12 cellular contexts compared by ENCODE assay signal in genomic region chr19:45115809-45116615, GRCh38. TPM values are rescaled to one million over a fixed set of nuclear protein-coding genes. Genes with fewer than 3 reads are reported as not detected.
DNase-seq lines count a peak whose midpoint lies in the region; ATAC-seq, FAIRE-seq and TF ChIP-seq lines count a peak whose summit lies in the region.
"Had no signal": no experiment of that assay in that cellular context is flagged by ENCODE, and none has a peak within 500 bp of the region (broad histone marks: within the 10 kb centered on the region; RNA-seq: fewer than 3 reads in every experiment).

No MANE protein-coding gene starts in this region.

- no peak for TF ChIP-seq CTCF in cardiac muscle cell (IDR thresholded peaks at IDR 0.05; ENCODE audit: low read depth, low read length)
- no peak for TF ChIP-seq CTCF in heart right ventricle (IDR thresholded peaks at IDR 0.05)
- no peak for TF ChIP-seq CTCF in GM12878 (IDR thresholded peaks at IDR 0.05 in 2 of 3, conservative IDR thresholded peaks at IDR 0.05 in 1 of 3; ENCODE audit: control insufficient read depth in 2 of 3, extremely low read depth in 1 of 3, insufficient read depth in 1 of 3, low read depth in 3 of 3, low read length in 3 of 3)
- no peak for TF ChIP-seq CTCF in GM13977 (IDR thresholded peaks at IDR 0.05; ENCODE audit: extremely low read depth, insufficient read depth, missing control alignments)

- no peak for DNase-seq in cardiac muscle cell (ENCODE audit: low read depth in 1 of 2, low spot score in 1 of 2)
- no peak for DNase-seq in heart right ventricle
- DNase-seq in NCI-H2196 (lab: John Stamatoyannopoulos, UW; ENCODE audit: unreplicated experiment) = peak; percentile 81
- DNase-seq in GM12878 (ENCODE audit: low read depth, low spot score) = no peak
- DNase-seq in H4 (ENCODE audit: low spot score) = no peak
- DNase-seq in natural killer cell treated with Interleukin-12 subunit alpha and Interleukin-12 subunit beta and Interleukin-15 and Interleukin-18, amount 100 ng/mL, for 72 hours (ENCODE audit: low spot score) = no peak
- DNase-seq in GM13977 (ENCODE audit: low spot score) = no peak
- DNase-seq: activated CD8-positive, alpha-beta memory T cell treated with anti-CD3 and anti-CD28 coated beads, Interleukin-2, amount 50 U/mL, for 4 hours; NCI-H748 treated with DMSO at 0.1 percent for 48 hours had no signal

- H3K79me2 ChIP-seq in GM12878 (ENCODE audit: control insufficient read depth, insufficient read depth, low read length) = peaks cover 67% of the 10 kb centered on the region

- ATAC-seq in heart right ventricle (no peak), GM12878 (no peak), HG02642 (IDR thresholded peaks at IDR 0.05; ENCODE audit: poor library complexity, unreplicated experiment) (no peak)
- ATAC-seq in natural killer cell treated with Interleukin-12 subunit alpha and Interleukin-12 subunit beta and Interleukin-15 and Interleukin-18, amount 100 ng/mL, for 72 hours = no peak
- ATAC-seq: sciatic nerve had no signal

- H3K4me1 Mint-ChIP-seq in natural killer cell treated with Interleukin-12 subunit alpha and Interleukin-12 subunit beta and Interleukin-15 and Interleukin-18, amount 100 ng/mL, for 72 hours (ENCODE audit: low read depth in 2 of 2) = peaks cover 27 to 31% of the 10 kb centered on the region in 2 donors

- H2AFZ ChIP-seq in GM12878 (ENCODE audit: control insufficient read depth, low read depth, low read length) = no peak overlapping the region

- H3K27me3 ChIP-seq in cardiac muscle cell (no peaks in the 10 kb centered on the region), heart right ventricle (no peaks in the 10 kb centered on the region), GM12878 (replicated peaks in 1 of 2; ENCODE audit: control insufficient read depth in 2 of 2, insufficient read depth in 2 of 2, low read length in 1 of 2) (no peaks in the 10 kb centered on the region)

- SMC1A ChIA-PET in GM12878 (lab: Charles Lee; ENCODE audit: uncharacterized antibody, unreplicated experiment) = interaction anchor here (1.2 kb wide), 1 partner anchor 10 kb away, joined by 3 read pairs; no protein-coding TSS in a partner anchor

- H3K27ac ChIP-seq in cardiac muscle cell = peak overlapping the region; percentile 10
- no peak overlapping the region for H3K27ac ChIP-seq in heart right ventricle
- peak overlapping the region; percentile 31; the same call in 1 of the 2 replicates for H3K27ac ChIP-seq in GM12878 (ENCODE audit: control insufficient read depth, insufficient read depth)

- peak overlapping the region in 1 of 2 donors; percentile 53 for H3K27ac Mint-ChIP-seq in natural killer cell treated with Interleukin-12 subunit alpha and Interleukin-12 subunit beta and Interleukin-15 and Interleukin-18, amount 100 ng/mL, for 72 hours

- H3K4me3 ChIP-seq in cardiac muscle cell (no peak overlapping the region), heart right ventricle (no peak overlapping the region), GM12878 (no peak overlapping the region)

- no peak for TF ChIP-seq EP300 in GM12878 (IDR thresholded peaks at IDR 0.05; ENCODE audit: borderline replicate concordance in 1 of 2, control insufficient read depth in 1 of 2, low read depth in 2 of 2, low read length in 2 of 2)

- no peak for FAIRE-seq in GM12878 (lab: Jason Lieb, UNC)

- TF ChIP-seq RAD21 in GM12878 (IDR thresholded peaks at IDR 0.05; ENCODE audit: insufficient read depth, low read depth, low read length) = no peak

- H3K9me3 ChIP-seq in cardiac muscle cell (ENCODE audit: low read depth) (no peaks in the 10 kb centered on the region), heart right ventricle (no peaks in the 10 kb centered on the region), GM12878 (replicated peaks; ENCODE audit: control insufficient read depth, insufficient read depth, low read length) (no peaks in the 10 kb centered on the region)

- no peaks in the 10 kb centered on the region for H3K36me3 ChIP-seq in cardiac muscle cell
- peaks cover 0 to 3% (median 0%) of the 10 kb centered on the region in 9 donors for H3K36me3 ChIP-seq in heart right ventricle
- H3K36me3 ChIP-seq in GM12878 (ENCODE audit: control insufficient read depth in 2 of 2, insufficient read depth in 2 of 2, low read length in 1 of 2) = peaks cover 0 to 3% of the 10 kb centered on the region in 2 experiments; a peak in 2 of 4 replicates

- H3K4me1 ChIP-seq in cardiac muscle cell (ENCODE audit: low read depth) = peaks cover 9% of the 10 kb centered on the region
- H3K4me1 ChIP-seq in heart right ventricle = peaks cover 0 to 39% (median 15%) of the 10 kb centered on the region in 9 donors
- peaks cover 73% of the 10 kb centered on the region for H3K4me1 ChIP-seq in GM12878 (ENCODE audit: control insufficient read depth, insufficient read depth, low read length)

- intact Hi-C loops in heart right ventricle (cut with DNase I) = no loop called here
- intact Hi-C loops in GM12878 (cut with micrococcal nuclease; ENCODE audit: unreplicated experiment) = no loop called here

- TF ChIP-seq POLR2A in GM12878 (IDR thresholded peaks at IDR 0.05; ENCODE audit: low read depth, low read length) = no peak

- no TSS peak for BruUV-seq in GM12878 (replicated peaks; lab: Mats Ljungman, UMichigan)

- in situ Hi-C loops in GM12878 (cut with MboI) = no loop called here
- in situ Hi-C loops in GM13977 (cut with MboI; ENCODE audit: low pct_unique_long_range_greater_than_20kb, low sequenced_read_pairs, unreplicated experiment) = no loop called here

- CTCF ChIA-PET in GM12878 (lab: Yijun Ruan, JAX) = interaction anchor here (0.6 to 3.2 kb wide), 4 partner anchors 9 to 99 kb away, joined by 3 to 13 read pairs (median 4); partner anchors contain the start of gene PPP1R37

- peaks cover 3% of the 10 kb centered on the region; the same call in 1 of the 2 replicates for H4K20me1 ChIP-seq in GM12878 (ENCODE audit: control insufficient read depth, insufficient read depth)

- H3K9me3 Mint-ChIP-seq in natural killer cell treated with Interleukin-12 subunit alpha and Interleukin-12 subunit beta and Interleukin-15 and Interleukin-18, amount 100 ng/mL, for 72 hours = no peaks in the 10 kb centered on the region
- H3K9me3 Mint-ChIP-seq: brain had no signal

- peak overlapping the region; percentile 52 for H3K4me2 ChIP-seq in GM12878 (ENCODE audit: control insufficient read depth, insufficient read depth)

- RAD21 ChIA-PET in GM12878 (lab: Charles Lee; ENCODE audit: unreplicated experiment) = interaction anchor here (1.0 kb wide), 1 partner anchor 21 kb away, joined by 5 read pairs; no protein-coding TSS in a partner anchor

- POLR2A ChIA-PET in GM12878 (lab: Charles Lee) = interaction anchor here (1.7 kb wide), 1 partner anchor 23 kb away, joined by 5 read pairs; the partner anchor contains the start of gene PPP1R37

- H3K9ac ChIP-seq in GM12878 (ENCODE audit: control insufficient read depth, insufficient read depth, low read length) = no peak overlapping the region

- H3K36me3 Mint-ChIP-seq in natural killer cell treated with Interleukin-12 subunit alpha and Interleukin-12 subunit beta and Interleukin-15 and Interleukin-18, amount 100 ng/mL, for 72 hours = no peaks in the 10 kb centered on the region
- H3K36me3 Mint-ChIP-seq: brain had no signal

- no peak overlapping the region for H3K4me3 Mint-ChIP-seq in natural killer cell treated with Interleukin-12 subunit alpha and Interleukin-12 subunit beta and Interleukin-15 and Interleukin-18, amount 100 ng/mL, for 72 hours
- H3K4me3 Mint-ChIP-seq: brain had no signal

- no peaks in the 10 kb centered on the region for H3K27me3 Mint-ChIP-seq in natural killer cell treated with Interleukin-12 subunit alpha and Interleukin-12 subunit beta and Interleukin-15 and Interleukin-18, amount 100 ng/mL, for 72 hours
- H3K27me3 Mint-ChIP-seq: brain had no signal

- WGBS in heart right ventricle, 2 donors = 92 to 94% methylated on average over 21 of the region's 21 CpGs
- WGBS in GM12878 (ENCODE audit: insufficient coverage, insufficient replicate concordance, low lambda C conversion rate, missing lambda C conversion rate) = 84% methylated on average over 21 of the region's 21 CpGs

RNA-seq across cellular contexts. Expression of gene PPP1R37, which starts 23.0 kb away (rescaled TPM):
- total RNA-seq in cardiac muscle cell (51.8 and 64.9 TPM in 2 replicates), heart right ventricle (10 to 100 TPM; 12.5 to 19.2 (median 15.8) TPM), GM12878 (2014; rRNA removed) (18.3 and 21.3 TPM in 2 replicates), GM12878 (2014; rRNA removed; fragmentation: Illumina TruSeq; extraction: Trizol) (4.0 and 5.1 TPM in 2 replicates), GM12878 (2021) (15.8 and 20.9 TPM in 2 replicates)
- polyA plus RNA-seq in cardiac muscle cell (11.8 and 12.4 TPM in 2 replicates), heart right ventricle (10 to 100 TPM; 20.9 to 38.3 TPM), GM12878 (2011; rRNA removed) (5.5 and 9.5 TPM in 2 replicates), GM12878 (2014; fragmentation: Illumina TruSeq; extraction: Trizol) (0.63 and 1.9 TPM in 2 replicates), GM12878 (2014; fragmentation: Nextera tagmentation; extraction: Ambion mirVana) (under 1 TPM in 1 of 2 experiments, not detected in 1; 0.09 TPM), GM12878 (2014; rRNA removed) (17.5 and 20.7 TPM in 2 replicates), GM12878 (2016; fragmentation: Nextera tagmentation; extraction: Ambion mirVana) (1 to 10 TPM; 2.2 to 4.1 TPM)
- total RNA-seq in GM12878 (2013; cell fraction: nucleolus; rRNA removed) = 40.0 and 40.4 TPM in 2 replicates
- 2.2 TPM for polyA plus RNA-seq in GM12878 (2011; ENCODE audit: low read depth)
- polyA plus RNA-seq in GM12878 (2011; cell fraction: cytosol; rRNA removed) = 10.6 and 16.8 TPM in 2 replicates
- 80.7 and 84.7 TPM in 2 replicates for polyA plus RNA-seq in GM12878 (2011; cell fraction: nucleus; rRNA removed)
- polyA plus RNA-seq in GM12878 (2012) = 9.0 and 17.0 TPM in 2 replicates
- 5.9 and 11.1 TPM in 2 replicates for polyA minus RNA-seq in GM12878 (2011; rRNA and poly(A)+ RNA removed)
- 4.5 and 8.8 TPM in 2 replicates for polyA minus RNA-seq in GM12878 (2011; cell fraction: cytosol; rRNA and poly(A)+ RNA removed)
- 12.8 and 20.3 TPM in 2 replicates for polyA minus RNA-seq in GM12878 (2011; cell fraction: nucleus; rRNA and poly(A)+ RNA removed)
- total RNA-seq in H4 (2014; rRNA removed; shearing (Covaris generic)) = 8.0 and 13.2 TPM in 2 replicates
- 10 to 100 TPM; 18.1 to 36.3 TPM for total RNA-seq in natural killer cell treated with Interleukin-12 subunit alpha and Interleukin-12 subunit beta and Interleukin-15 and Interleukin-18, amount 100 ng/mL, for 72 hours

RNA-seq across cellular contexts. Expression of gene GEMIN7, which starts 37.0 kb away (rescaled TPM):
- total RNA-seq in cardiac muscle cell (30.3 and 64.2 TPM in 2 replicates), heart right ventricle (10 to 100 TPM; 10.7 to 23.5 (median 13.0) TPM), GM12878 (2014; rRNA removed) (36.9 and 44.8 TPM in 2 replicates), GM12878 (2014; rRNA removed; fragmentation: Illumina TruSeq; extraction: Trizol) (25.2 and 26.5 TPM in 2 replicates), GM12878 (2021) (42.4 and 45.0 TPM in 2 replicates)
- polyA plus RNA-seq in cardiac muscle cell (77.9 and 81.3 TPM in 2 replicates), heart right ventricle (10 to 100 TPM; 25.9 to 38.2 TPM), GM12878 (2011; rRNA removed) (27.5 and 43.3 TPM in 2 replicates), GM12878 (2014; fragmentation: Illumina TruSeq; extraction: Trizol) (11.7 and 21.1 TPM in 2 replicates), GM12878 (2014; fragmentation: Nextera tagmentation; extraction: Ambion mirVana) (10 to 100 TPM; 51.6 to 55.3 TPM), GM12878 (2014; rRNA removed) (43.9 and 48.5 TPM in 2 replicates), GM12878 (2016; fragmentation: Nextera tagmentation; extraction: Ambion mirVana) (10 to 100 TPM; 75.5 to 76.7 TPM)
- total RNA-seq in GM12878 (2013; cell fraction: nucleolus; rRNA removed) = 29.8 and 32.3 TPM in 2 replicates
- 50.7 TPM for polyA plus RNA-seq in GM12878 (2011; ENCODE audit: low read depth)
- polyA plus RNA-seq in GM12878 (2011; cell fraction: cytosol; rRNA removed) = 75.3 and 80.0 TPM in 2 replicates
- 104 and 138 TPM in 2 replicates for polyA plus RNA-seq in GM12878 (2011; cell fraction: nucleus; rRNA removed)
- polyA plus RNA-seq in GM12878 (2012) = 42.3 and 52.6 TPM in 2 replicates
- polyA minus RNA-seq in GM12878 (2011; rRNA and poly(A)+ RNA removed) = 12.9 and 37.6 TPM in 2 replicates
- 13.3 and 22.1 TPM in 2 replicates for polyA minus RNA-seq in GM12878 (2011; cell fraction: cytosol; rRNA and poly(A)+ RNA removed)
- 12.8 and 21.5 TPM in 2 replicates for polyA minus RNA-seq in GM12878 (2011; cell fraction: nucleus; rRNA and poly(A)+ RNA removed)
- total RNA-seq in H4 (2014; rRNA removed; shearing (Covaris generic)) = 23.5 and 27.5 TPM in 2 replicates
- 10 to 100 TPM; 59.0 TPM for total RNA-seq in natural killer cell treated with Interleukin-12 subunit alpha and Interleukin-12 subunit beta and Interleukin-15 and Interleukin-18, amount 100 ng/mL, for 72 hours

RNA-seq across cellular contexts. Expression of gene ZNF296, which starts 39.7 kb away (rescaled TPM):
- total RNA-seq in cardiac muscle cell (0.85 and 3.4 TPM in 2 replicates), heart right ventricle (under 1 TPM in 5 of 10 donors, not detected in 5; 0.15 to 0.29 (median 0.21) TPM), GM12878 (2014; rRNA removed) (2.0 and 3.5 TPM in 2 replicates), GM12878 (2014; rRNA removed; fragmentation: Illumina TruSeq; extraction: Trizol) (0.83 and 0.98 TPM in 2 replicates), GM12878 (2021) (21.3 and 23.5 TPM in 2 replicates)
- polyA plus RNA-seq in cardiac muscle cell (1.6 and 3.5 TPM in 2 replicates), heart right ventricle (under 1 TPM; 0.22 to 0.95 TPM), GM12878 (2011; rRNA removed) (0.24 and 0.92 TPM in 2 replicates), GM12878 (2014; fragmentation: Illumina TruSeq; extraction: Trizol) (0.53 TPM in 1 of 2 replicates, not detected in the other), GM12878 (2014; fragmentation: Nextera tagmentation; extraction: Ambion mirVana) (under 1 TPM in 1 of 2 experiments, not detected in 1; 0.44 TPM), GM12878 (2014; rRNA removed) (7.5 and 11.8 TPM in 2 replicates), GM12878 (2016; fragmentation: Nextera tagmentation; extraction: Ambion mirVana) (10 to 100 TPM; 21.9 to 23.6 TPM)
- 5.5 and 7.7 TPM in 2 replicates for total RNA-seq in GM12878 (2013; cell fraction: nucleolus; rRNA removed)
- polyA plus RNA-seq in GM12878 (2011; ENCODE audit: low read depth) = 3.8 TPM
- 2.8 and 2.9 TPM in 2 replicates for polyA plus RNA-seq in GM12878 (2011; cell fraction: cytosol; rRNA removed)
- 8.0 and 12.0 TPM in 2 replicates for polyA plus RNA-seq in GM12878 (2011; cell fraction: nucleus; rRNA removed)
- polyA plus RNA-seq in GM12878 (2012) = 12.1 and 14.3 TPM in 2 replicates
- polyA minus RNA-seq in GM12878 (2011; rRNA and poly(A)+ RNA removed) = 0.66 and 4.7 TPM in 2 replicates
- polyA minus RNA-seq in GM12878 (2011; cell fraction: cytosol; rRNA and poly(A)+ RNA removed) = 7.4 and 9.8 TPM in 2 replicates
- 3.3 and 9.2 TPM in 2 replicates for polyA minus RNA-seq in GM12878 (2011; cell fraction: nucleus; rRNA and poly(A)+ RNA removed)
- total RNA-seq in H4 (2014; rRNA removed; shearing (Covaris generic)) = not detected in 2 replicates
- 1 to 10 TPM; 5.0 to 5.5 TPM for total RNA-seq in natural killer cell treated with Interleukin-12 subunit alpha and Interleukin-12 subunit beta and Interleukin-15 and Interleukin-18, amount 100 ng/mL, for 72 hours

RNA-seq across cellular contexts. Expression of gene NKPD1, which starts 44.8 kb away (rescaled TPM):
- total RNA-seq in cardiac muscle cell (1.1 and 3.3 TPM in 2 replicates), heart right ventricle (under 1 TPM in 3 of 10 donors, not detected in 7; 0.06 to 0.09 (median 0.07) TPM), GM12878 (2014; rRNA removed) (0.05 and 0.06 TPM in 2 replicates), GM12878 (2014; rRNA removed; fragmentation: Illumina TruSeq; extraction: Trizol) (not detected in 2 replicates), GM12878 (2021) (0.05 and 0.13 TPM in 2 replicates)
- polyA plus RNA-seq in cardiac muscle cell (1.0 and 2.9 TPM in 2 replicates), heart right ventricle (under 1 TPM; 0.06 to 0.07 TPM), GM12878 (2011; rRNA removed) (not detected in 2 replicates), GM12878 (2014; fragmentation: Illumina TruSeq; extraction: Trizol) (not detected in 2 replicates), GM12878 (2014; fragmentation: Nextera tagmentation; extraction: Ambion mirVana) (not detected), GM12878 (2014; rRNA removed) (0.04 and 0.18 TPM in 2 replicates), GM12878 (2016; fragmentation: Nextera tagmentation; extraction: Ambion mirVana) (not detected)
- 1.4 and 1.6 TPM in 2 replicates for total RNA-seq in GM12878 (2013; cell fraction: nucleolus; rRNA removed)
- polyA plus RNA-seq in GM12878 (2011; ENCODE audit: low read depth) = not detected
- polyA plus RNA-seq in GM12878 (2011; cell fraction: cytosol; rRNA removed) = 0.03 TPM in 1 of 2 replicates, not detected in the other
- polyA plus RNA-seq in GM12878 (2011; cell fraction: nucleus; rRNA removed) = 0.28 and 0.37 TPM in 2 replicates
- 0.14 and 0.17 TPM in 2 replicates for polyA plus RNA-seq in GM12878 (2012)
- 0.05 TPM in 1 of 2 replicates, not detected in the other for polyA minus RNA-seq in GM12878 (2011; rRNA and poly(A)+ RNA removed)
- polyA minus RNA-seq in GM12878 (2011; cell fraction: cytosol; rRNA and poly(A)+ RNA removed) = not detected in 2 replicates
- polyA minus RNA-seq in GM12878 (2011; cell fraction: nucleus; rRNA and poly(A)+ RNA removed) = 0.12 TPM in 1 of 2 replicates, not detected in the other
- 0.19 TPM in 1 of 2 replicates, not detected in the other for total RNA-seq in H4 (2014; rRNA removed; shearing (Covaris generic))
- under 1 TPM; 0.14 to 0.22 TPM for total RNA-seq in natural killer cell treated with Interleukin-12 subunit alpha and Interleukin-12 subunit beta and Interleukin-15 and Interleukin-18, amount 100 ng/mL, for 72 hours
- total RNA-seq: sciatic nerve had no signal

Comparison
In these comparisons a context has a peak if more than half of its experiments do, and no peak if none do; other contexts are left out.
1. H3K27ac ChIP-seq: peak in cardiac muscle cell (single experiment) and GM12878 (single experiment); none in heart right ventricle (0 of 10).